Comparison of ENCODE assay signal across 8 cellular contexts in genomic region chr6:33249732-33250625, GRCh38. TPM values are rescaled to one million over a fixed set of nuclear protein-coding genes. Genes with fewer than 3 reads are reported as not detected.
DNase-seq lines count a peak whose midpoint lies in the region; ATAC-seq, FAIRE-seq and TF ChIP-seq lines count a peak whose summit lies in the region.

No MANE protein-coding gene starts in this region.

- no peaks in the 10 kb centered on the region for H3K9me3 ChIP-seq in KOPT-K1 (ENCODE audit: insufficient read depth, low read length, poor library complexity, severe bottlenecking)
- no peaks in the 10 kb centered on the region for H3K9me3 ChIP-seq in astrocyte (ENCODE audit: insufficient read depth, low read depth, low read length)

- H3K27me3 ChIP-seq in astrocyte (ENCODE audit: insufficient read depth, low read length) = no peaks in the 10 kb centered on the region

- FAIRE-seq in astrocyte (lab: Jason Lieb, UNC) = peak; percentile 34
- FAIRE-seq in GM12892 (lab: Jason Lieb, UNC) = no peak

- peak overlapping the region; percentile 89 for H3K27ac Mint-ChIP-seq in astrocyte (ENCODE audit: unreplicated experiment)
- H3K27ac Mint-ChIP-seq in stimulated activated effector memory CD8-positive, alpha-beta T cell treated with anti-CD3 and anti-CD28 coated beads, Interleukin-12 subunit alpha, Interleukin-12 subunit beta, amount 100 ng/mL, for 72 hours = peak overlapping the region; percentile 96

- H3K4me1 Mint-ChIP-seq in astrocyte (ENCODE audit: low read depth, unreplicated experiment) = peaks cover 26% of the 10 kb centered on the region
- peaks cover 48% of the 10 kb centered on the region for H3K4me1 Mint-ChIP-seq in stimulated activated effector memory CD8-positive, alpha-beta T cell treated with anti-CD3 and anti-CD28 coated beads, Interleukin-12 subunit alpha, Interleukin-12 subunit beta, amount 100 ng/mL, for 72 hours

- TF ChIP-seq CTCF in astrocyte (IDR thresholded peaks at IDR 0.05; ENCODE audit: insufficient read depth, low read depth, low read length) = no peak

- H3K36me3 Mint-ChIP-seq in astrocyte (ENCODE audit: low read depth, unreplicated experiment) = peaks cover 8% of the 10 kb centered on the region
- H3K36me3 Mint-ChIP-seq in stimulated activated effector memory CD8-positive, alpha-beta T cell treated with anti-CD3 and anti-CD28 coated beads, Interleukin-12 subunit alpha, Interleukin-12 subunit beta, amount 100 ng/mL, for 72 hours = peaks cover 59% of the 10 kb centered on the region

- H3K9me3 Mint-ChIP-seq in astrocyte (ENCODE audit: unreplicated experiment) = peaks cover 4% of the 10 kb centered on the region
- H3K9me3 Mint-ChIP-seq in stimulated activated effector memory CD8-positive, alpha-beta T cell treated with anti-CD3 and anti-CD28 coated beads, Interleukin-12 subunit alpha, Interleukin-12 subunit beta, amount 100 ng/mL, for 72 hours = no peaks in the 10 kb centered on the region

- peak overlapping the region; percentile 84 for H3K4me3 Mint-ChIP-seq in astrocyte (ENCODE audit: unreplicated experiment)
- H3K4me3 Mint-ChIP-seq in stimulated activated effector memory CD8-positive, alpha-beta T cell treated with anti-CD3 and anti-CD28 coated beads, Interleukin-12 subunit alpha, Interleukin-12 subunit beta, amount 100 ng/mL, for 72 hours = peak overlapping the region; percentile 91

- H3K36me3 ChIP-seq in KOPT-K1 (ENCODE audit: insufficient read depth, low read length) (peaks cover 21% of the 10 kb centered on the region), astrocyte (ENCODE audit: insufficient read depth, low read length) (peaks cover 6% of the 10 kb centered on the region)

- H3K4me3 ChIP-seq in astrocyte (ENCODE audit: insufficient read depth, low read depth, low read length) = peak overlapping the region; percentile 64

- no peaks in the 10 kb centered on the region for H3K79me2 ChIP-seq in astrocyte (ENCODE audit: insufficient read depth, low read length)

- peak overlapping the region; percentile 88 for H3K9ac ChIP-seq in astrocyte (ENCODE audit: low read length)

- H4K20me1 ChIP-seq in astrocyte (ENCODE audit: insufficient read depth, low read length) = peaks cover 3% of the 10 kb centered on the region

- peak overlapping the region; percentile 83 for H2AFZ ChIP-seq in astrocyte (ENCODE audit: low read depth, low read length)

- H3K4me1 ChIP-seq in astrocyte (ENCODE audit: insufficient read depth, low read length) = peaks cover 31% of the 10 kb centered on the region

- peak overlapping the region; percentile 99 for H3K4me2 ChIP-seq in astrocyte (ENCODE audit: low read length)

- no peak for TF ChIP-seq POLR2A in GM12892 (IDR thresholded peaks at IDR 0.05; ENCODE audit: low read depth, low read length)

- H3K27ac ChIP-seq in KOPT-K1 (ENCODE audit: low read depth, low read length, poor library complexity, severe bottlenecking) = peak overlapping the region; percentile 83
- H3K27ac ChIP-seq in astrocyte (ENCODE audit: low read depth, low read length) = peak overlapping the region; percentile 83

- DNase-seq in GM03348 (ENCODE audit: low spot score) (peak; percentile 54), astrocyte (ENCODE audit: low read depth) (peak; percentile 76), iPS-NIHi11 (ENCODE audit: low spot score) (peak; percentile 11), GM19238 (ENCODE audit: insufficient read length, low spot score) (no peak), NOMO-1 treated with DMSO at 0.1 percent for 48 hours (lab: John Stamatoyannopoulos, UW; ENCODE audit: unreplicated experiment) (no peak), GM12892 (ENCODE audit: insufficient read length) (no peak)
- peak in 1 of 2 donors; percentile 55 for DNase-seq in stimulated activated effector memory CD8-positive, alpha-beta T cell treated with anti-CD3 and anti-CD28 coated beads, Interleukin-12 subunit alpha, Interleukin-12 subunit beta, amount 100 ng/mL, for 72 hours (ENCODE audit: low spot score in 2 of 2)

- H3K27me3 Mint-ChIP-seq in astrocyte (ENCODE audit: low read depth, unreplicated experiment) = peaks cover 3% of the 10 kb centered on the region

- no peak for ATAC-seq in stimulated activated effector memory CD8-positive, alpha-beta T cell treated with anti-CD3 and anti-CD28 coated beads, Interleukin-12 subunit alpha, Interleukin-12 subunit beta, amount 100 ng/mL, for 72 hours

RNA-seq across cellular contexts. Expression of gene VPS52, which starts 21.7 kb away (rescaled TPM):
- 29.9 and 30.6 TPM in 2 replicates for total RNA-seq in astrocyte
- 32.4 TPM for polyA plus RNA-seq in GM12892 (2012; ENCODE audit: missing spikeins)

RNA-seq across cellular contexts. Expression of gene RPS18, which starts 21.9 kb away (rescaled TPM):
- total RNA-seq in astrocyte = 1,911 and 2,061 TPM in 2 replicates
- polyA plus RNA-seq in GM12892 (2012; ENCODE audit: missing spikeins) = 14,102 TPM

RNA-seq across cellular contexts. Expression of gene B3GALT4, which starts 26.9 kb away (rescaled TPM):
- total RNA-seq in astrocyte = 1.5 and 1.8 TPM in 2 replicates
- 3.8 TPM for polyA plus RNA-seq in GM12892 (2012; ENCODE audit: missing spikeins)

RNA-seq across cellular contexts. Expression of gene WDR46, which starts 39.1 kb away (rescaled TPM):
- 59.7 and 63.7 TPM in 2 replicates for total RNA-seq in astrocyte
- 41.6 TPM for polyA plus RNA-seq in GM12892 (2012; ENCODE audit: missing spikeins)

RNA-seq across cellular contexts. Expression of gene PFDN6, which starts 39.4 kb away (rescaled TPM):
- 54.8 and 56.7 TPM in 2 replicates for total RNA-seq in astrocyte
- polyA plus RNA-seq in GM12892 (2012; ENCODE audit: missing spikeins) = 203 TPM

Comparison
In these comparisons a context has a peak if more than half of its experiments do, and no peak if none do; other contexts are left out.
1. DNase-seq: peak in GM03348 (single experiment), astrocyte (single experiment) and iPS-NIHi11 (single experiment); none in GM19238 (single experiment), NOMO-1 treated with DMSO at 0.1 percent for 48 hours (single experiment) and GM12892 (single experiment).